ENCODE assay signal across 8 cellular contexts in genomic region chr22:21039158-21039557, GRCh38. TPM values are rescaled to one million over a fixed set of nuclear protein-coding genes. Genes with fewer than 3 reads are reported as not detected.
"Had no signal": no experiment of that assay in that cellular context is flagged by ENCODE, and none has a peak within 500 bp of the region (broad histone marks: within the 10 kb centered on the region; RNA-seq: fewer than 3 reads in every experiment).

No MANE protein-coding gene starts in this region.

RNA-seq across cellular contexts. Expression of gene LRRC74B, which starts 6.6 kb away (rescaled TPM):
- total RNA-seq: HepG2, HT1080, MCF 10A, OCI-LY7, PC-3, Right ventricle myocardium inferior, SJSA1 had no signal
- polyA plus RNA-seq: HepG2, IgD-negative memory B cell had no signal

RNA-seq across cellular contexts. Expression of gene SLC7A4, which starts 6.8 kb away (rescaled TPM):
- total RNA-seq: HepG2, HT1080, MCF 10A, OCI-LY7, PC-3, SJSA1 had no signal
- polyA plus RNA-seq: HepG2, IgD-negative memory B cell had no signal

RNA-seq across cellular contexts. Expression of gene P2RX6, which starts 24.2 kb away (rescaled TPM):
- polyA plus RNA-seq: IgD-negative memory B cell had no signal
